Comparison of ENCODE assay signal across 12 cellular contexts in genomic region chr1:195663549-195664280, GRCh38.
DNase-seq lines count a peak whose midpoint lies in the region; ATAC-seq, FAIRE-seq and TF ChIP-seq lines count a peak whose summit lies in the region.
"Had no signal": no experiment of that assay in that cellular context is flagged by ENCODE, and none has a peak within 500 bp of the region (broad histone marks: within the 10 kb centered on the region; RNA-seq: fewer than 3 reads in every experiment).

No MANE protein-coding gene starts in this region.

- no peak overlapping the region for H3K9ac ChIP-seq in H9 (ENCODE audit: extremely low read depth, insufficient read length, low read length)
- H3K9ac ChIP-seq in skeletal muscle satellite cell (ENCODE audit: low read depth, low read length) = no peak overlapping the region
- H3K9ac ChIP-seq in neuronal stem cell (ENCODE audit: low read depth, low read length, poor library complexity) = no peak overlapping the region

- H3K79me2 ChIP-seq in H9 (ENCODE audit: insufficient read depth, low read length) = no peaks in the 10 kb centered on the region

- no peak overlapping the region for H3K56ac ChIP-seq in H9 (ENCODE audit: insufficient read length, low read depth, low read length)

- peak overlapping the region; percentile 34 to 78 (median 42); a peak in 4 of 7 replicates for H3K27ac Mint-ChIP-seq in H9
- H3K27ac Mint-ChIP-seq: activated CD8-positive, alpha-beta T cell treated with anti-CD3 and anti-CD28 coated beads, Interleukin-2, amount 10 ng/mL, durations not matched to agents 7 days and 5 days had no signal

- H3K23ac ChIP-seq in H9 (ENCODE audit: insufficient read length, low read depth, low read length) (no peak overlapping the region), neuronal stem cell (ENCODE audit: low read depth, low read length, poor library complexity) (no peak overlapping the region)

- H3K4me3 ChIP-seq in fibroblast of mammary gland (ENCODE audit: control insufficient read depth, low read depth, low read length) = no peak overlapping the region
- no peak overlapping the region for H3K4me3 ChIP-seq in skeletal muscle satellite cell (ENCODE audit: low read length)
- H3K4me3 ChIP-seq in neuronal stem cell (ENCODE audit: low read length in 2 of 2) = no peak overlapping the region
- no peak overlapping the region for H3K4me3 ChIP-seq in small intestine (ENCODE audit: low read depth in 1 of 2, low read length in 2 of 2)
- H3K4me3 ChIP-seq: esophagus squamous epithelium, SK-N-MC had no signal

- no CpG with 5 or more reads among the region's 4 CpGs for WGBS in H9 (ENCODE audit: extremely low coverage, insufficient read length, low lambda C conversion rate)
- whole genome bisulfite sequencing in neuronal stem cell (ENCODE audit: extremely low coverage in 2 of 2, insufficient read length in 2 of 2, insufficient replicate concordance in 1 of 2), 2 donors = no CpG with 5 or more reads among the region's 4 CpGs
- WGBS in small intestine, 3 donors = 57 to 76% (median 70%) methylated on average over 4 of the region's 4 CpGs

- H3K27me3 Mint-ChIP-seq in H9 (ENCODE audit: low read depth) = no peaks in the 10 kb centered on the region

- no peak overlapping the region for H3T11ph ChIP-seq in H9 (ENCODE audit: low read length)

- H2BK120ac ChIP-seq in H9 (ENCODE audit: low read depth, low read length, poor library complexity, severe bottlenecking) (no peak overlapping the region), neuronal stem cell (ENCODE audit: low read depth, low read length) (no peak overlapping the region)

- H2BK15ac ChIP-seq in H9 (ENCODE audit: low read depth, low read length) (no peak overlapping the region; the same call in 1 of the 2 replicates), neuronal stem cell (ENCODE audit: low read length) (no peak overlapping the region)

- H4K20me1 ChIP-seq in H9 (ENCODE audit: control insufficient read depth, insufficient read depth, insufficient read length) = no peaks in the 10 kb centered on the region

- no peaks in the 10 kb centered on the region for H3K9me3 ChIP-seq in H9 (ENCODE audit: control insufficient read depth, low read depth, low read length)
- no peaks in the 10 kb centered on the region for H3K9me3 ChIP-seq in skeletal muscle satellite cell (replicated peaks; ENCODE audit: low read length)
- H3K9me3 ChIP-seq in neuronal stem cell (replicated peaks in 1 of 2; ENCODE audit: control insufficient read depth in 2 of 2, insufficient read depth in 1 of 2, low read depth in 1 of 2, low read length in 2 of 2) = no peaks in the 10 kb centered on the region
- no peaks in the 10 kb centered on the region for H3K9me3 ChIP-seq in small intestine (ENCODE audit: control insufficient read depth, low read depth)
- H3K9me3 ChIP-seq: esophagus squamous epithelium had no signal

- no peak for FAIRE-seq in small intestine (lab: Jason Lieb, UNC)

- H3K4me2 ChIP-seq in H9 (ENCODE audit: insufficient read depth, insufficient read length, low read length) (no peak overlapping the region), skeletal muscle satellite cell (ENCODE audit: low read length) (peak overlapping the region; percentile 47), neuronal stem cell (ENCODE audit: insufficient read depth, low read length, poor library complexity, severe bottlenecking) (no peak overlapping the region)

- H2BK5ac ChIP-seq in H9 (ENCODE audit: insufficient read length, low read length) = no peak overlapping the region
- H2BK5ac ChIP-seq in neuronal stem cell (ENCODE audit: low read length) = no peak overlapping the region

- H3K23me2 ChIP-seq in H9 (ENCODE audit: insufficient read length, low read depth, low read length, poor library complexity, severe bottlenecking) = no peaks in the 10 kb centered on the region

- H3K36me3 Mint-ChIP-seq in H9 (ENCODE audit: insufficient read depth in 1 of 3, low read depth in 3 of 3) = no peaks in the 10 kb centered on the region

- H3K36me3 ChIP-seq in skeletal muscle satellite cell (ENCODE audit: insufficient read depth, low read length) (no peaks in the 10 kb centered on the region), neuronal stem cell (replicated peaks in 1 of 2; ENCODE audit: control insufficient read depth in 2 of 2, insufficient read depth in 2 of 2, low read length in 2 of 2) (no peaks in the 10 kb centered on the region), small intestine (ENCODE audit: control insufficient read depth in 2 of 2, insufficient read depth in 2 of 2, low read length in 2 of 2) (no peaks in the 10 kb centered on the region)
- H3K36me3 ChIP-seq: esophagus squamous epithelium had no signal

- H3K18ac ChIP-seq in H9 (ENCODE audit: insufficient read length, low read depth, low read length) (no peak overlapping the region), neuronal stem cell (ENCODE audit: low read length) (no peak overlapping the region)

- no peaks in the 10 kb centered on the region; a peak in 1 of 5 replicates for H3K9me3 Mint-ChIP-seq in H9

- H2BK12ac ChIP-seq in H9 (ENCODE audit: insufficient read length, low read depth, low read length) (no peak overlapping the region), neuronal stem cell (ENCODE audit: low read length) (no peak overlapping the region)

- TF ChIP-seq CTCF in H9 (conservative IDR thresholded peaks at IDR 0.05) (no peak), fibroblast of mammary gland (conservative IDR thresholded peaks at IDR 0.05; ENCODE audit: control insufficient read depth, insufficient read depth, low read depth, low read length) (no peak)

- H2AFZ ChIP-seq in H9 (ENCODE audit: low read length) = no peak overlapping the region
- no peak overlapping the region for H2AFZ ChIP-seq in neuronal stem cell (ENCODE audit: low read length)

- no peak overlapping the region for H4K91ac ChIP-seq in H9 (ENCODE audit: insufficient read length, low read depth, low read length)
- no peak overlapping the region for H4K91ac ChIP-seq in neuronal stem cell (ENCODE audit: low read depth, low read length, poor library complexity)

- H3K14ac ChIP-seq in H9 (ENCODE audit: insufficient read depth, low read length) (no peak overlapping the region; the same call in 1 of the 2 replicates), neuronal stem cell (ENCODE audit: low read length) (no peak overlapping the region)

- H4K5ac ChIP-seq in H9 (ENCODE audit: insufficient read length, low read depth, low read length) = no peak overlapping the region

- H3K79me1 ChIP-seq in H9 (ENCODE audit: insufficient read depth, low read depth, low read length, poor library complexity, severe bottlenecking) (no peaks in the 10 kb centered on the region), neuronal stem cell (ENCODE audit: low read depth, low read length) (no peaks in the 10 kb centered on the region)

- H3K27ac ChIP-seq in H9 (ENCODE audit: insufficient read length, low read depth, low read length) = no peak overlapping the region
- H3K27ac ChIP-seq in neuronal stem cell (replicated peaks; ENCODE audit: low read length) = no peak overlapping the region
- no peak overlapping the region for H3K27ac ChIP-seq in small intestine (ENCODE audit: low read depth in 1 of 2, low read length in 1 of 2)
- H3K27ac ChIP-seq: SK-N-MC had no signal

- H2AK5ac ChIP-seq in H9 (ENCODE audit: insufficient read length, low read length) (no peak overlapping the region), neuronal stem cell (ENCODE audit: low read depth, low read length) (no peak overlapping the region)

- no peak for ATAC-seq in GM21390 (IDR thresholded peaks at IDR 0.05; ENCODE audit: unreplicated experiment)
- ATAC-seq: activated CD8-positive, alpha-beta T cell treated with anti-CD3 and anti-CD28 coated beads, Interleukin-2, amount 10 ng/mL, durations not matched to agents 7 days and 5 days had no signal

- peaks cover 0 to 6% of the 10 kb centered on the region in 2 experiments; a peak in 2 of 4 replicates for H3K4me1 Mint-ChIP-seq in H9

- H2BK20ac ChIP-seq in H9 (ENCODE audit: low read depth, low read length, poor library complexity, severe bottlenecking) = no peak overlapping the region

- no peak overlapping the region for H3K4ac ChIP-seq in H9 (ENCODE audit: low read depth, low read length)
- no peak overlapping the region for H3K4ac ChIP-seq in neuronal stem cell (ENCODE audit: low read length)

- no peak overlapping the region for H3K4me3 Mint-ChIP-seq in H9
- H3K4me3 Mint-ChIP-seq: activated CD8-positive, alpha-beta T cell treated with anti-CD3 and anti-CD28 coated beads, Interleukin-2, amount 10 ng/mL, durations not matched to agents 7 days and 5 days had no signal

- H3K4me1 ChIP-seq in H9 (ENCODE audit: insufficient read depth, low read length) = no peaks in the 10 kb centered on the region
- peaks cover 20% of the 10 kb centered on the region for H3K4me1 ChIP-seq in skeletal muscle satellite cell (ENCODE audit: control insufficient read depth, insufficient read depth, low read length)
- peaks cover 0 to 2% of the 10 kb centered on the region in 2 donors for H3K4me1 ChIP-seq in neuronal stem cell (ENCODE audit: control insufficient read depth in 2 of 2, insufficient read depth in 1 of 2, low read depth in 1 of 2, low read length in 2 of 2)
- H3K4me1 ChIP-seq in small intestine (ENCODE audit: control insufficient read depth in 2 of 2, insufficient read depth in 1 of 2, low read depth in 1 of 2, low read length in 1 of 2) = no peaks in the 10 kb centered on the region

- H3K27me3 ChIP-seq in H9 (ENCODE audit: insufficient read depth, low read length) (no peaks in the 10 kb centered on the region), skeletal muscle satellite cell (ENCODE audit: control insufficient read depth, insufficient read depth, low read length) (no peaks in the 10 kb centered on the region), neuronal stem cell (ENCODE audit: control insufficient read depth in 3 of 3, insufficient read depth in 3 of 3, low read depth in 1 of 3, low read length in 3 of 3) (no peaks in the 10 kb centered on the region), small intestine (ENCODE audit: control insufficient read depth in 2 of 2, insufficient read depth in 2 of 2, low read length in 2 of 2) (no peaks in the 10 kb centered on the region)
- H3K27me3 ChIP-seq: esophagus squamous epithelium had no signal

- H4K8ac ChIP-seq in H9 (replicated peaks; ENCODE audit: insufficient read length, low read depth, low read length) = no peak overlapping the region
- H4K8ac ChIP-seq in neuronal stem cell (ENCODE audit: low read depth, low read length) = no peak overlapping the region

- no peak for DNase-seq in H9
- peak; percentile 59 for DNase-seq in RKO (ENCODE audit: low spot score)
- peak; percentile 85 for DNase-seq in fibroblast of mammary gland (ENCODE audit: low read depth)
- no peak for DNase-seq in neuronal stem cell (ENCODE audit: low spot score)
- DNase-seq in small intestine = no peak
- no peak for DNase-seq in cerebellar nuclear complex (lab: John Stamatoyannopoulos, UW)
- DNase-seq: activated CD8-positive, alpha-beta T cell treated with anti-CD3 and anti-CD28 coated beads, Interleukin-2, amount 10 ng/mL, durations not matched to agents 7 days and 5 days; esophagus squamous epithelium; stimulated activated CD4-positive, alpha-beta T cell treated with anti-CD3 and anti-CD28 coated beads, Interleukin-15, amount 100 ng/mL, for 24 hours had no signal

Comparison
In these comparisons a context has a peak if more than half of its experiments do, and no peak if none do; other contexts are left out.
1. DNase-seq: peak in RKO (single experiment) and fibroblast of mammary gland (single experiment); none in H9 (single experiment), neuronal stem cell (single experiment), small intestine (single experiment) and cerebellar nuclear complex (0 of 2).